In the genomic region with DNA sequence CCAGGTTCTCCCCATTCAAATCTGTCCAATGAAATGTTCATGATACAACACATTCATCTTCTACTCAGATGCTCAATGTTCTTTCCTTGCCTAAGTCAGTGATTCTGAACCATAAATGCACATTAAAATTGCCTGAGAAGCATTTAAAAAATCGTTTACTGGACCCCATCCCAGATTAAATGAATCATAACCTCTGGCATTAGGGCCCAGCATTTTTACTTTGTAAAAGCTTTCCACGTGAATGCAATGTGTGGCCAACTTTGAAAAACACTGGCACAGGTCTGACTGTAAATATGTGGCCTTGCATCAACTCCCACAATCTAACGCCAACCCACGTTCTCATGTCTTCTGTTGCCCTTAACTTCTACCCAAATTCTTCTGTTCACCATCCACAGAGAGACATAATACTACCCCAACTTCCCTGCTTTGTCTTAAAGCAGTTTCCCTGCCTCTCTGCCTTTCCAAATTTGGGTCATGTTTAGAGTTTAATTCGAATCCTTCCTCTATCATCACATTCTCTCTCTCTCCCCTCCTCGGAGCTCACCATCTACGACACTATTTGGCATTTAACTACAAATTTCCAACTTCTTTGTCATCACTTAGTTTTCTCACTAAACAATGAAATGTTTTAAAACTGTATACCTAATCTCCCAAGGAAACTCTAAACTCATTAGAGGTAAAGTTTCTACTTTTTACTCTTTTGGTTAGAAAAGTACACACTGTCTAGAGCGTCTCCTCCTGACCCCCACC, we compare ENCODE assay signal across 1 cellular context.
TF ChIP-seq lines count a peak whose summit lies in the region.

No MANE protein-coding gene starts in this region.

TF ChIP-seq in IMR-90, 13 proteins besides CTCF, POLR2A, EP300 and RAD21:
- TF ChIP-seq CEBPB (IDR thresholded peaks at IDR 0.05; ENCODE audit: low read depth, low read length) (peak; percentile 62), SMC3 (IDR thresholded peaks at IDR 0.05; ENCODE audit: low read depth, low read length) (no peak), USF2 (IDR thresholded peaks at IDR 0.05; ENCODE audit: low read depth, low read length) (no peak), ELK1 (IDR thresholded peaks at IDR 0.05; ENCODE audit: borderline replicate concordance, low read depth, low read length) (no peak), RCOR1 (IDR thresholded peaks at IDR 0.05; ENCODE audit: insufficient replicate concordance, low read length) (no peak), BHLHE40 (IDR thresholded peaks at IDR 0.05; ENCODE audit: low read depth, low read length) (peak; percentile 81), FOS (IDR thresholded peaks at IDR 0.05; ENCODE audit: low read depth, low read length) (no peak), CHD1 (IDR thresholded peaks at IDR 0.05; ENCODE audit: low read depth, low read length) (no peak), NFE2L2 (IDR thresholded peaks at IDR 0.05; ENCODE audit: low read depth, low read length) (no peak), MXI1 (IDR thresholded peaks at IDR 0.05; ENCODE audit: borderline replicate concordance, low read depth, low read length) (peak; percentile 69; the same call in 1 of the 2 replicates), RFX5 (IDR thresholded peaks at IDR 0.05; ENCODE audit: low read depth, low read length) (no peak), MAZ (IDR thresholded peaks at IDR 0.05; ENCODE audit: borderline replicate concordance, low read depth, low read length) (no peak), MAFK (IDR thresholded peaks at IDR 0.05; ENCODE audit: low read depth, low read length) (peak; percentile 53)
